ENCODE assay signal across 22 cellular contexts in the genomic region with DNA sequence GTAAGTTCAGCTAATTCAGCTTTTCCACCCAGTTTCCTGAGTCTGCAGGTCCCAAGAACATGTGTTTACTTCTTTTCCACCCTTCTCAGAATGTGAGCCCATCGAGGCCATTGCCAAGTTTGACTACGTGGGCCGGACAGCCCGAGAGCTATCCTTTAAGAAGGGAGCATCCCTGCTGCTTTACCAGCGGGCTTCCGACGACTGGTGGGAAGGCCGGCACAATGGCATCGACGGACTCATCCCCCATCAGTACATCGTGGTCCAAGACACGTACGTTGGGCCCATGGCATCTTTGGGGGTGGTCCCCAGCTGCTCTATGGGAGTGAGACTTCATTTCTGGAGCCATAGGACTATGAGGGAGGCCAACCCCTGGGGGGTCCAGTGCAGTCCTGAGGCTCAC.
"Had no signal": no experiment of that assay in that cellular context is flagged by ENCODE, and none has a peak within 500 bp of the region (broad histone marks: within the 10 kb centered on the region; RNA-seq: fewer than 3 reads in every experiment).

No MANE protein-coding gene starts in this region.

- DNase-seq: colonic mucosa; cortex of kidney; dermis blood vessel endothelial cell; dorsolateral prefrontal cortex; effector CD8-positive, alpha-beta T cell; effector memory CD4-positive, alpha-beta T cell; effector memory CD8-positive, alpha-beta T cell; endodermal cell; erythroblast; esophagus squamous epithelium; foreskin fibroblast; foreskin keratinocyte; gastrocnemius medialis; glutamatergic neuron; head of caudate nucleus; heart left ventricle; heart right ventricle had no signal

- H3K36me3 ChIP-seq: colonic mucosa, gastrocnemius medialis had no signal

- H3K27ac ChIP-seq: colonic mucosa, coronary artery, dorsolateral prefrontal cortex, epithelial cell of prostate, esophagus muscularis mucosa, esophagus squamous epithelium, foreskin keratinocyte, gastrocnemius medialis, gastroesophageal sphincter, heart left ventricle, heart right ventricle had no signal

- H3K9me3 ChIP-seq: colonic mucosa, esophagus muscularis mucosa, esophagus squamous epithelium, gastrocnemius medialis, gastroesophageal sphincter, heart left ventricle, heart right ventricle had no signal

- H3K27me3 ChIP-seq: colonic mucosa, dorsolateral prefrontal cortex, esophagus muscularis mucosa, esophagus squamous epithelium, foreskin keratinocyte, gastrocnemius medialis, gastroesophageal sphincter, heart left ventricle, heart right ventricle had no signal

- H3K4me1 ChIP-seq: colonic mucosa had no signal

- H3K4me3 ChIP-seq: colonic mucosa, coronary artery, dorsolateral prefrontal cortex, esophagus muscularis mucosa, esophagus squamous epithelium, gastrocnemius medialis, gastroesophageal sphincter, heart left ventricle, heart right ventricle had no signal

- ATAC-seq: effector memory CD8-positive, alpha-beta T cell; esophagus mucosa; foreskin keratinocyte; gastrocnemius medialis; gastroesophageal sphincter; heart left ventricle; heart right ventricle had no signal
